Comparison of ENCODE assay signal across 12 cellular contexts in the genomic region with DNA sequence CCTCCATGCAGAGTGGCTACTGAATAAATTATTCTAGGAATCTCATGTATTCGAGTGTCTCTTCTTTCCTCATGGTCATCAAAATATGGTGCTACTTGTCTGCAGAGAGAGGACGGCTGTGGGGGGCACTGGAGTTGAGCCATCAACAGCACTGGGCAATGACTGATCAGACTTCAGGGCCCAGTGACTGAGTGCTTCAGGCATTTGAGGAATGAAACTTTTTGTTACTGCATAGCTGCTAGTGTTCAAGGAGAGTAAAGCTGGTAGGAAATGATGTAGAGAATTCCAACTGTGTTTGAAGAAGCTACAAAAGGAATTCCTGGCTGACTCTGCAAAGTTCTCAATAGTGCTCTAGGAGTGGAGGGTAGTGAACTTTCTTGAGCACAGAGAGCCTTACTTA.
DNase-seq lines count a peak whose midpoint lies in the region; ATAC-seq, FAIRE-seq and TF ChIP-seq lines count a peak whose summit lies in the region.
"Had no signal": no experiment of that assay in that cellular context is flagged by ENCODE, and none has a peak within 500 bp of the region (broad histone marks: within the 10 kb centered on the region; RNA-seq: fewer than 3 reads in every experiment).

No MANE protein-coding gene starts in this region.

- H3K4me1 Mint-ChIP-seq in activated naive CD4-positive, alpha-beta T cell treated with anti-CD3 and anti-CD28 coated beads for 36 hours (ENCODE audit: low read depth): no peaks in the 10 kb centered on the region
- peaks cover 2 to 26% of the 10 kb centered on the region in 2 donors for H3K4me1 Mint-ChIP-seq in natural killer cell treated with Interleukin-12 subunit alpha and Interleukin-12 subunit beta and Interleukin-15 and Interleukin-18, amount 100 ng/mL, for 72 hours (ENCODE audit: low read depth in 2 of 2)

- no peaks in the 10 kb centered on the region for H4K20me1 ChIP-seq in HepG2 (ENCODE audit: insufficient read depth, low read length)

- no peak overlapping the region for H3K9ac ChIP-seq in HepG2 (ENCODE audit: insufficient read depth, low read depth, low read length)

- no peaks in the 10 kb centered on the region for H3K36me3 Mint-ChIP-seq in activated naive CD4-positive, alpha-beta T cell treated with anti-CD3 and anti-CD28 coated beads for 36 hours (ENCODE audit: low read depth)
- no peaks in the 10 kb centered on the region for H3K36me3 Mint-ChIP-seq in natural killer cell treated with Interleukin-12 subunit alpha and Interleukin-12 subunit beta and Interleukin-15 and Interleukin-18, amount 100 ng/mL, for 72 hours

- in situ Hi-C loops in HepG2 (cut with HindIII; ENCODE audit: extremely low pct_ligation_motif_present, low pct_unique_long_range_greater_than_20kb): no loop called here
- in situ Hi-C loops in astrocyte of the spinal cord (cut with HindIII; ENCODE audit: low sequenced_read_pairs): no loop called here

- H3K36me3 ChIP-seq in HepG2 (replicated peaks in 1 of 2; ENCODE audit: control insufficient read depth in 1 of 2, insufficient read depth in 2 of 2, low read length in 2 of 2): peaks cover 11 to 69% of the 10 kb centered on the region in 2 experiments
- H3K36me3 ChIP-seq in right lobe of liver: no peaks in the 10 kb centered on the region

- H2AFZ ChIP-seq in HepG2 (ENCODE audit: low read length): no peak overlapping the region

- WGBS in HepG2 (ENCODE audit: low lambda C conversion rate): 86% methylated on average over 2 of the region's 2 CpGs
- 100% methylated on average over 2 of the region's 2 CpGs for WGBS in right lobe of liver (ENCODE audit: insufficient coverage, low coverage, low lambda C conversion rate, missing lambda C conversion rate)

- no peak for FAIRE-seq in HepG2 (lab: Jason Lieb, UNC)
- FAIRE-seq: colon had no signal

- TF ChIP-seq EP300 in HepG2 (IDR thresholded peaks at IDR 0.05; ENCODE audit: low read depth in 2 of 2, low read length in 2 of 2) (no peak), HepG2 (CRISPR knock-in tag; IDR thresholded peaks at IDR 0.05; ENCODE audit: borderline replicate concordance) (no peak)

- intact Hi-C loops in HepG2 (cut with micrococcal nuclease; ENCODE audit: unreplicated experiment): no loop called here
- intact Hi-C loops in right lobe of liver (cut with DNase I): no loop called here
- intact Hi-C loops in activated naive CD4-positive, alpha-beta T cell treated with anti-CD3 and anti-CD28 coated beads for 36 hours (cut with micrococcal nuclease): no loop called here

- no peak for TF ChIP-seq CTCF in HepG2 (CRISPR knock-in tag; IDR thresholded peaks at IDR 0.05)
- TF ChIP-seq CTCF in right lobe of liver (IDR thresholded peaks at IDR 0.05): no peak
- no peak for TF ChIP-seq CTCF in astrocyte of the spinal cord (IDR thresholded peaks at IDR 0.05; ENCODE audit: low read depth, low read length)

- H3K4me3 Mint-ChIP-seq in activated naive CD4-positive, alpha-beta T cell treated with anti-CD3 and anti-CD28 coated beads for 36 hours: no peak overlapping the region
- no peak overlapping the region for H3K4me3 Mint-ChIP-seq in natural killer cell treated with Interleukin-12 subunit alpha and Interleukin-12 subunit beta and Interleukin-15 and Interleukin-18, amount 100 ng/mL, for 72 hours
- H3K4me3 Mint-ChIP-seq: activated T-cell treated with anti-CD3 and anti-CD28 coated beads, Interleukin-2, amount 50 U/mL, for 24 hours had no signal

- peak; percentile 39 for DNase-seq in HepG2 (ENCODE audit: low spot score)
- no peak for DNase-seq in right lobe of liver
- peak; percentile 92 for DNase-seq in astrocyte of the spinal cord (ENCODE audit: low read depth, low spot score)
- peak; percentile 90 for DNase-seq in iris pigment epithelial cell (ENCODE audit: low read depth)
- DNase-seq in activated CD8-positive, alpha-beta memory T cell treated with anti-CD3 and anti-CD28 coated beads for 24 hours: no peak
- DNase-seq in activated naive CD4-positive, alpha-beta T cell treated with anti-CD3 and anti-CD28 coated beads for 36 hours: no peak
- no peak for DNase-seq in natural killer cell treated with Interleukin-12 subunit alpha and Interleukin-12 subunit beta and Interleukin-15 and Interleukin-18, amount 100 ng/mL, for 72 hours (ENCODE audit: low spot score)
- DNase-seq: activated T-cell treated with anti-CD3 and anti-CD28 coated beads, Interleukin-2, amount 50 U/mL, for 24 hours; nucleus accumbens had no signal

- TF ChIP-seq RAD21 in HepG2 (CRISPR knock-in tag; IDR thresholded peaks at IDR 0.05): no peak

- no peak overlapping the region for H3K27ac ChIP-seq in HepG2 (ENCODE audit: extremely low read length, insufficient read depth, low read length)
- H3K27ac ChIP-seq in right lobe of liver: no peak overlapping the region
- H3K27ac ChIP-seq: tibial nerve had no signal

- H3K27me3 ChIP-seq in HepG2 (ENCODE audit: control insufficient read depth in 1 of 2, insufficient read depth in 2 of 2, low read length in 2 of 2) (no peaks in the 10 kb centered on the region), right lobe of liver (no peaks in the 10 kb centered on the region)
- H3K27me3 ChIP-seq: tibial nerve had no signal

- H3K4me3 ChIP-seq in HepG2 (replicated peaks in 1 of 3; ENCODE audit: insufficient read depth in 1 of 3, low read depth in 2 of 3, low read length in 3 of 3) (no peak overlapping the region), right lobe of liver (no peak overlapping the region), astrocyte of the spinal cord (ENCODE audit: low read depth, low read length) (no peak overlapping the region)
- H3K4me3 ChIP-seq: tibial nerve had no signal

- H3K9me3 ChIP-seq in HepG2 (ENCODE audit: low read length): no peaks in the 10 kb centered on the region
- no peaks in the 10 kb centered on the region for H3K9me3 ChIP-seq in right lobe of liver
- H3K9me3 ChIP-seq: tibial nerve had no signal

- H3K4me1 ChIP-seq in HepG2 (ENCODE audit: insufficient read depth, low read length) (no peaks in the 10 kb centered on the region), right lobe of liver (no peaks in the 10 kb centered on the region)

- CTCF ChIA-PET in HepG2 (lab: Yijun Ruan, JAX; ENCODE audit: low intra/inter-chr PET ratio, low total read pairs): no interaction called here
- CTCF ChIA-PET in activated naive CD4-positive, alpha-beta T cell treated with anti-CD3 and anti-CD28 coated beads for 36 hours (lab: Charles Lee): no interaction called here

- H3K9me3 Mint-ChIP-seq in activated naive CD4-positive, alpha-beta T cell treated with anti-CD3 and anti-CD28 coated beads for 36 hours: no peaks in the 10 kb centered on the region
- no peaks in the 10 kb centered on the region for H3K9me3 Mint-ChIP-seq in natural killer cell treated with Interleukin-12 subunit alpha and Interleukin-12 subunit beta and Interleukin-15 and Interleukin-18, amount 100 ng/mL, for 72 hours
- H3K9me3 Mint-ChIP-seq: activated T-cell treated with anti-CD3 and anti-CD28 coated beads, Interleukin-2, amount 50 U/mL, for 24 hours had no signal

- no peak for TF ChIP-seq POLR2A in HepG2 (IDR thresholded peaks at IDR 0.05; ENCODE audit: insufficient read depth in 1 of 2, low read depth in 2 of 2, low read length in 2 of 2)
- TF ChIP-seq POLR2A in right lobe of liver (IDR thresholded peaks at IDR 0.05): no peak

- H3K79me2 ChIP-seq in HepG2 (ENCODE audit: insufficient read depth, low read length): no peaks in the 10 kb centered on the region

- BruUV-seq in HepG2 (replicated peaks; lab: Mats Ljungman, UMichigan): no TSS peak

- no peak overlapping the region for H3K27ac Mint-ChIP-seq in activated naive CD4-positive, alpha-beta T cell treated with anti-CD3 and anti-CD28 coated beads for 36 hours
- no peak overlapping the region for H3K27ac Mint-ChIP-seq in natural killer cell treated with Interleukin-12 subunit alpha and Interleukin-12 subunit beta and Interleukin-15 and Interleukin-18, amount 100 ng/mL, for 72 hours
- H3K27ac Mint-ChIP-seq: activated T-cell treated with anti-CD3 and anti-CD28 coated beads, Interleukin-2, amount 50 U/mL, for 24 hours had no signal

- H3K27me3 Mint-ChIP-seq in activated naive CD4-positive, alpha-beta T cell treated with anti-CD3 and anti-CD28 coated beads for 36 hours (ENCODE audit: low read depth): peaks cover 18% of the 10 kb centered on the region
- peaks cover 0 to 8% of the 10 kb centered on the region in 2 donors for H3K27me3 Mint-ChIP-seq in natural killer cell treated with Interleukin-12 subunit alpha and Interleukin-12 subunit beta and Interleukin-15 and Interleukin-18, amount 100 ng/mL, for 72 hours

- no peak overlapping the region for H3K4me2 ChIP-seq in HepG2 (ENCODE audit: low read depth, low read length)

- POLR2A ChIA-PET in HepG2 (lab: Yijun Ruan, JAX): no interaction called here

- ATAC-seq in HepG2 (no peak), right lobe of liver (no peak), GM18868 (IDR thresholded peaks at IDR 0.05; ENCODE audit: unreplicated experiment) (no peak)
- ATAC-seq in natural killer cell treated with Interleukin-12 subunit alpha and Interleukin-12 subunit beta and Interleukin-15 and Interleukin-18, amount 100 ng/mL, for 72 hours: no peak

TF ChIP-seq in HepG2, 621 proteins besides CTCF, POLR2A, EP300 and RAD21 (continues in another document):
- TF ChIP-seq, protein P1, sequence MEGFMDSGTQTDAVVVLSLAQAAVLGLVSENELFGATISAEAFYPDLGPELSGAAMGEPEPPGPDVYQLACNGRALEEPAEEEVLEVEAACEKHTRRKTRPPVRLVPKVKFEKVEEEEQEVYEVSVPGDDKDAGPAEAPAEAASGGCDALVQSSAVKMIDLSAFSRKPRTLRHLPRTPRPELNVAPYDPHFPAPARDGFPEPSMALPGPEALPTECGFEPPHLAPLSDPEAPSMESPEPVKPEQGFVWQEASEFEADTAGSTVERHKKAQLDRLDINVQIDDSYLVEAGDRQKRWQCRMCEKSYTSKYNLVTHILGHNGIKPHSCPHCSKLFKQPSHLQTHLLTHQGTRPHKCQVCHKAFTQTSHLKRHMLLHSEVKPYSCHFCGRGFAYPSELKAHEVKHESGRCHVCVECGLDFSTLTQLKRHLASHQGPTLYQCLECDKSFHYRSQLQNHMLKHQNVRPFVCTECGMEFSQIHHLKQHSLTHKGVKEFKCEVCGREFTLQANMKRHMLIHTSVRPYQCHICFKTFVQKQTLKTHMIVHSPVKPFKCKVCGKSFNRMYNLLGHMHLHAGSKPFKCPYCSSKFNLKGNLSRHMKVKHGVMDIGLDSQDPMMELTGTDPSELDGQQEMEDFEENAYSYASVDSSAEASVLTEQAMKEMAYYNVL (CRISPR knock-in tag; IDR thresholded peaks at IDR 0.05; ENCODE audit: borderline replicate concordance): no peak
- no peak for TF ChIP-seq NFYB (CRISPR knock-in tag; IDR thresholded peaks at IDR 0.05)
- peak; percentile 46; the same call in 1 of the 2 replicates for TF ChIP-seq FOSL2 (CRISPR knock-in tag; IDR thresholded peaks at IDR 0.05)
- TF ChIP-seq GABPB1 (CRISPR knock-in tag; IDR thresholded peaks at IDR 0.05): no peak
- TF ChIP-seq TEAD3 (CRISPR knock-in tag; optimal IDR thresholded peaks at IDR 0.05; ENCODE audit: borderline replicate concordance): peak; percentile 53
- TF ChIP-seq ZNF563 (CRISPR knock-in tag; IDR thresholded peaks at IDR 0.05): no peak
- no peak for TF ChIP-seq ZFP37 (CRISPR knock-in tag; IDR thresholded peaks at IDR 0.05; ENCODE audit: borderline replicate concordance)
- TF ChIP-seq ZNF546 (CRISPR knock-in tag; conservative IDR thresholded peaks at IDR 0.05): no peak
- TF ChIP-seq RFXAP (CRISPR knock-in tag; IDR thresholded peaks at IDR 0.05; ENCODE audit: borderline replicate concordance): no peak
- TF ChIP-seq KDM1A (CRISPR knock-in tag; IDR thresholded peaks at IDR 0.05): no peak

Comparison
In these comparisons a context has a peak if more than half of its experiments do, and no peak if none do; other contexts are left out.
1. DNase-seq: peak in HepG2 (single experiment), astrocyte of the spinal cord (single experiment) and iris pigment epithelial cell (single experiment); none in right lobe of liver (0 of 3), activated CD8-positive, alpha-beta memory T cell treated with anti-CD3 and anti-CD28 coated beads for 24 hours (single experiment), activated naive CD4-positive, alpha-beta T cell treated with anti-CD3 and anti-CD28 coated beads for 36 hours (single experiment) and natural killer cell treated with Interleukin-12 subunit alpha and Interleukin-12 subunit beta and Interleukin-15 and Interleukin-18, amount 100 ng/mL, for 72 hours (single experiment).